In genomic region chr1:220430059-220430458, GRCh38 we compare ENCODE assay signal across 22 cellular contexts.
DNase-seq lines count a peak whose midpoint lies in the region; ATAC-seq and TF ChIP-seq lines count a peak whose summit lies in the region.
"Had no signal": no experiment of that assay in that cellular context is flagged by ENCODE, and none has a peak within 500 bp of the region (broad histone marks: within the 10 kb centered on the region; RNA-seq: fewer than 3 reads in every experiment).

No MANE protein-coding gene starts in this region.

- H3K27ac ChIP-seq in PC-3 (ENCODE audit: low read length): no peak overlapping the region
- H3K27ac ChIP-seq: prostate gland, testis had no signal

- H3K4me1 ChIP-seq in PC-3 (ENCODE audit: insufficient read depth, low read length): peaks cover 15% of the 10 kb centered on the region
- H3K4me1 ChIP-seq: prostate gland, testis had no signal

- H4K20me1 ChIP-seq in PC-3 (ENCODE audit: low read length): no peaks in the 10 kb centered on the region

- no peak for ATAC-seq in PC-3
- no peak for ATAC-seq in activated T-cell treated with anti-CD3 and anti-CD28 coated beads, Interleukin-2, amount 50 U/mL, for 4 hours
- ATAC-seq: CD8-positive, alpha-beta T cell; naive thymus-derived CD8-positive, alpha-beta T cell had no signal

- DNase-seq in EH (ENCODE audit: low read depth) (peak; percentile 20), PC-3 (peak; percentile 17), epithelial cell of proximal tubule (ENCODE audit: low read depth) (peak; percentile 23), nephron progenitor cell (peak; percentile 14), cerebellum (ENCODE audit: low spot score) (no peak), DMS 273 (lab: John Stamatoyannopoulos, UW; ENCODE audit: unreplicated experiment) (no peak), retina (no peak)
- no peak for DNase-seq in activated T-cell treated with anti-CD3 and anti-CD28 coated beads, Interleukin-2, amount 50 U/mL, for 4 hours
- DNase-seq: activated CD4-positive, alpha-beta T cell treated with anti-CD3 and anti-CD28 coated beads, Interleukin-2, amount 10 ng/mL, durations not matched to agents 7 days and 5 days; activated gamma-delta T cell; amniotic stem cell; CD8-positive, alpha-beta T cell; DMS79; effector memory CD4-positive, alpha-beta T cell; glutamatergic neuron; KBM-7; mesenchymal stem cell; naive thymus-derived CD8-positive, alpha-beta T cell; NCI-H2029 treated with DMSO at 0.1 percent for 48 hours; NK-92 treated with Interleukin-12 subunit alpha and Interleukin-12 subunit beta, amount 100 ng/mL, for 24 hours; testis had no signal

- H3K4me3 ChIP-seq in PC-3 (ENCODE audit: low read length): no peak overlapping the region
- H3K4me3 ChIP-seq in epithelial cell of proximal tubule (ENCODE audit: low read depth, low read length): no peak overlapping the region
- H3K4me3 ChIP-seq: prostate gland, testis had no signal

- no peaks in the 10 kb centered on the region for H3K36me3 Mint-ChIP-seq in nephron progenitor cell (ENCODE audit: low read depth)
- no peaks in the 10 kb centered on the region for H3K36me3 Mint-ChIP-seq in activated T-cell treated with anti-CD3 and anti-CD28 coated beads, Interleukin-2, amount 50 U/mL, for 4 hours (ENCODE audit: insufficient read depth)
- H3K36me3 Mint-ChIP-seq: CD8-positive, alpha-beta T cell; naive thymus-derived CD8-positive, alpha-beta T cell had no signal

- H2AFZ ChIP-seq in PC-3 (ENCODE audit: low read length): no peak overlapping the region

- H3K27me3 Mint-ChIP-seq in nephron progenitor cell (ENCODE audit: low read depth, poor library complexity): peaks cover 4% of the 10 kb centered on the region
- peaks cover 3% of the 10 kb centered on the region for H3K27me3 Mint-ChIP-seq in activated T-cell treated with anti-CD3 and anti-CD28 coated beads, Interleukin-2, amount 50 U/mL, for 4 hours (ENCODE audit: low read depth)
- H3K27me3 Mint-ChIP-seq: activated CD4-positive, alpha-beta T cell treated with anti-CD3 and anti-CD28 coated beads, Interleukin-2, amount 10 ng/mL, durations not matched to agents 7 days and 5 days had no signal

- intact Hi-C loops in PC-3 (cut with micrococcal nuclease): no loop called here

- H3K4me2 ChIP-seq in PC-3 (ENCODE audit: low read length): no peak overlapping the region

- H3K9ac ChIP-seq in PC-3 (ENCODE audit: low read length): no peak overlapping the region

- peaks cover 14% of the 10 kb centered on the region for H3K4me1 Mint-ChIP-seq in nephron progenitor cell
- H3K4me1 Mint-ChIP-seq in activated T-cell treated with anti-CD3 and anti-CD28 coated beads, Interleukin-2, amount 50 U/mL, for 4 hours (ENCODE audit: low read depth): no peaks in the 10 kb centered on the region
- H3K4me1 Mint-ChIP-seq: activated CD4-positive, alpha-beta T cell treated with anti-CD3 and anti-CD28 coated beads, Interleukin-2, amount 10 ng/mL, durations not matched to agents 7 days and 5 days; naive thymus-derived CD8-positive, alpha-beta T cell had no signal

- H3K36me3 ChIP-seq in PC-3 (ENCODE audit: low read depth, low read length): no peaks in the 10 kb centered on the region
- H3K36me3 ChIP-seq: prostate gland had no signal

- H3F3A ChIP-seq in PC-3 (ENCODE audit: low read length, unreplicated experiment): no peaks in the 10 kb centered on the region

- H3K9me3 ChIP-seq in PC-3 (ENCODE audit: low read length): no peaks in the 10 kb centered on the region
- H3K9me3 ChIP-seq: prostate gland, testis had no signal

- POLR2A ChIA-PET in PC-3 (lab: Charles Lee; ENCODE audit: unreplicated experiment): no interaction called here

- H3K27ac Mint-ChIP-seq in nephron progenitor cell: no peak overlapping the region
- H3K27ac Mint-ChIP-seq: activated CD4-positive, alpha-beta T cell treated with anti-CD3 and anti-CD28 coated beads, Interleukin-2, amount 10 ng/mL, durations not matched to agents 7 days and 5 days; CD8-positive, alpha-beta T cell; naive thymus-derived CD8-positive, alpha-beta T cell had no signal

- H3K27me3 ChIP-seq in PC-3 (ENCODE audit: low read length): no peaks in the 10 kb centered on the region
- H3K27me3 ChIP-seq: testis had no signal

- no peak for TF ChIP-seq CTCF in PC-3 (conservative IDR thresholded peaks at IDR 0.05; ENCODE audit: low read depth, low read length)
- no peak for TF ChIP-seq CTCF in epithelial cell of proximal tubule (conservative IDR thresholded peaks at IDR 0.05; ENCODE audit: low read depth, low read length)
- TF ChIP-seq CTCF in nephron progenitor cell (IDR thresholded peaks at IDR 0.05): no peak

- CTCF ChIA-PET in PC-3 (lab: Charles Lee): no interaction called here

- BruUV-seq in PC-3 (replicated peaks; lab: Mats Ljungman, UMichigan): no TSS peak

- H3K9me3 Mint-ChIP-seq in nephron progenitor cell: no peaks in the 10 kb centered on the region
- no peaks in the 10 kb centered on the region for H3K9me3 Mint-ChIP-seq in activated T-cell treated with anti-CD3 and anti-CD28 coated beads, Interleukin-2, amount 50 U/mL, for 4 hours
- H3K9me3 Mint-ChIP-seq: activated CD4-positive, alpha-beta T cell treated with anti-CD3 and anti-CD28 coated beads, Interleukin-2, amount 10 ng/mL, durations not matched to agents 7 days and 5 days; CD8-positive, alpha-beta T cell; naive thymus-derived CD8-positive, alpha-beta T cell had no signal

- H3K79me2 ChIP-seq in PC-3 (ENCODE audit: low read length): no peaks in the 10 kb centered on the region

- no peak overlapping the region for H3K4me3 Mint-ChIP-seq in nephron progenitor cell
- H3K4me3 Mint-ChIP-seq in activated T-cell treated with anti-CD3 and anti-CD28 coated beads, Interleukin-2, amount 50 U/mL, for 4 hours: no peak overlapping the region
- H3K4me3 Mint-ChIP-seq: activated CD4-positive, alpha-beta T cell treated with anti-CD3 and anti-CD28 coated beads, Interleukin-2, amount 10 ng/mL, durations not matched to agents 7 days and 5 days; CD8-positive, alpha-beta T cell; naive thymus-derived CD8-positive, alpha-beta T cell had no signal

- H3K9me2 ChIP-seq in PC-3 (replicated peaks; ENCODE audit: low read length): no peaks in the 10 kb centered on the region

Comparison
In these comparisons a context has a peak if more than half of its experiments do, and no peak if none do; other contexts are left out.
1. DNase-seq: peak in EH (single experiment), PC-3 (single experiment), epithelial cell of proximal tubule (single experiment) and nephron progenitor cell (single experiment); none in cerebellum (single experiment), DMS 273 (single experiment), activated T-cell treated with anti-CD3 and anti-CD28 coated beads, Interleukin-2, amount 50 U/mL, for 4 hours (single experiment) and retina (single experiment).